In the genomic region with DNA sequence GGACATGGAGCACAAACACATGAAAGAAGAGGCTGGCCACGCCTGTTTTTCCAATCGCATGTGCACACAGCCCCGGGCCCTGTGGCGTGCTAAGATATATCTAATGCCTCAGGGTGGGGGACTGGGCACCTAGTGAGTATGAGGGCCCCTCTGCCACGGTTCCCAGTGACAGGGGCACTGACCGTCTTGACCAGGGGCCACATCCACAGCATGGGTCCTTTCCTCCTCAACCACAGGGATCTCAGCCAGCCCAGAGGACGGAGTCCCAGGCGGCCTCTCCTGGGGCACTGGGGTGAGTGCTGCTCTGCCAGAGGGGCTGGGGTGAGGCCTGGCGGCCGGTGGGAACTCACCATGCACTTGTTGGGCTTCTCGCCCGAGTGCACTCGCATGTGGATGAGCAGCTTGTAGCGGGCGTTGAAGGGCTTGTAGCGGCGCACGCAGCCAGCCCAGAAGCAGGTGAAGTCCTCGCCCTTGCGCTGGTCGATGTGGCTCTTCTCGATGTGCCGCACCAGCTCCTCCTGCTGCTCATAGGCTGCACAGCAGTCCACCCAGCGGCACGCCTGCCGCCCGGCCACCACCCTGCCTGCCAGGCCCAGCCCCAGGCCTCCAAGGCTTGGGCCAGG, we compare ENCODE assay signal across 9 cellular contexts.
DNase-seq lines count a peak whose midpoint lies in the region; ATAC-seq and TF ChIP-seq lines count a peak whose summit lies in the region.
"Had no signal": no experiment of that assay in that cellular context is flagged by ENCODE, and none has a peak within 500 bp of the region (broad histone marks: within the 10 kb centered on the region; RNA-seq: fewer than 3 reads in every experiment).

No MANE protein-coding gene starts in this region.

- H3K27ac Mint-ChIP-seq in nephron: no peak overlapping the region

- no peak for DNase-seq in GM12864 (ENCODE audit: low read depth)
- peak; percentile 72 to 90 for DNase-seq in NCI-H526 (lab: John Stamatoyannopoulos, UW)
- DNase-seq in fibroblast of pulmonary artery (ENCODE audit: low read depth): peak; percentile 16
- DNase-seq in SKM-1 treated with dmso at 0.1 percent for 144 hours (lab: John Stamatoyannopoulos, UW; ENCODE audit: unreplicated experiment): no peak

- peaks cover 26% of the 10 kb centered on the region for H3K27me3 Mint-ChIP-seq in nephron (ENCODE audit: low read depth)

- no peaks in the 10 kb centered on the region for H3K9me3 Mint-ChIP-seq in nephron

- peak; percentile 52 for TF ChIP-seq CTCF in GM12864 (IDR thresholded peaks at IDR 0.05; ENCODE audit: low read depth, low read length, missing control alignments)
- peak; percentile 19 for TF ChIP-seq CTCF in fibroblast of pulmonary artery (IDR thresholded peaks at IDR 0.05; ENCODE audit: low read length, missing control alignments)
- peak; percentile 59 to 65 (median 60) for TF ChIP-seq CTCF in nephron (IDR thresholded peaks at IDR 0.05; ENCODE audit: unreplicated experiment in 3 of 3)

- no peak for ATAC-seq in HG03280 (IDR thresholded peaks at IDR 0.05; ENCODE audit: unreplicated experiment)
- ATAC-seq in GM18498 (IDR thresholded peaks at IDR 0.05; ENCODE audit: unreplicated experiment): no peak
- no peak for ATAC-seq in GM21786 (IDR thresholded peaks at IDR 0.05; ENCODE audit: unreplicated experiment)
- ATAC-seq: esophagus mucosa had no signal

- H3K4me3 Mint-ChIP-seq in nephron: no peak overlapping the region

- H3K36me3 Mint-ChIP-seq in nephron (ENCODE audit: low read depth): no peaks in the 10 kb centered on the region

- peaks cover 25% of the 10 kb centered on the region for H3K4me1 Mint-ChIP-seq in nephron

- H3K4me3 ChIP-seq in GM12864 (ENCODE audit: low read depth, low read length) (no peak overlapping the region), fibroblast of pulmonary artery (replicated peaks; ENCODE audit: low read depth, low read length) (no peak overlapping the region)

Comparison
In these comparisons a context has a peak if more than half of its experiments do, and no peak if none do; other contexts are left out.
1. DNase-seq: peak in NCI-H526 (2 of 2) and fibroblast of pulmonary artery (single experiment); none in GM12864 (single experiment) and SKM-1 treated with dmso at 0.1 percent for 144 hours (single experiment).
2. Peak in every context shown above with its lines, with median percentiles within 50 percentile points of each other: CTCF ChIP-seq.